Comparison of ENCODE assay signal across 6 cellular contexts in the genomic region with DNA sequence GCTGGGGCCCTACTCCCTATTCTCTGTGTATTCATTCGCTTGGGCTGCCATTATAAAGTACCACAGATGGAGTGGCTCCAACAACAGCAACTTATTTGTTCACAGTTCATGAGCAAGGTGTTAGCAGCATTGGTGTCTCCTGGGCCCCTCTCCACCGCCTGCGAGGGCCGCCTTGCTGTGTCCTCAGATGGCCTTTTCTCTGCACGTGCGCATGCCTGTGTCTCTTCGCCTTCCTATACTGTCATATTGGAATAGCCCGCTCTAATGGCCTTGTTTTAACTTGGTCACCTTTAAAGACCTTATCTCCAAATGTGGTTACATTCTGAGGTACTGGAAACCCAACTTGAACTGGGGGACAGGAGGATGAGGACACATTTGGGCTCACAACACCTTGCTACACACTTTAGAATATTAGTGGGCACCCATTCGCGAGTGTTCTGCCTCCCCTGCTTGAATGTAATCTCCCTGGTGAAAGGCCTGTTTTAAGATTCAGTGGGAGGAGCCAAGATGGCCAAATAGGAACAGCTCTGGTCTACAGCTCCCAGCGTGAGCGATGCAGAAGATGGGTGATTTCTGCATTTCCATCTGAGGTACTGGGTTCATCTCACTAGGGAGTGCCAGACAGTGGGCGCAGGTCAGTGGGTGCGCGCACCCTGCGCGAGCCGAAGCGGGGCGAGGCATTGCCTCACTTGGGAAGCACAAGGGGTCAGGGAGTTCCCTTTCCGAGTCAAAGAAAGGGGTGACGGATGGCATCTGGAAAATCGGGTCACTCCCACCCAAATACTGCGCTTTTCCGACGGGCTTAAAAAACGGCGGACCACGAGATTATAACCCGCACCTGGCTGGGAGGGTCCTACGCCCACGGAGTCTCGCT. TPM values are rescaled to one million over a fixed set of nuclear protein-coding genes. Genes with fewer than 3 reads are reported as not detected.
"Had no signal": no experiment of that assay in that cellular context is flagged by ENCODE, and none has a peak within 500 bp of the region (broad histone marks: within the 10 kb centered on the region; RNA-seq: fewer than 3 reads in every experiment).

No MANE protein-coding gene starts in this region.

RNA-seq across cellular contexts. Expression of gene ENPP6, which starts 9.7 kb away (rescaled TPM):
- total RNA-seq: activated naive CD4-positive, alpha-beta T cell treated with anti-CD3 and anti-CD28 coated beads for 36 hours; cardiac muscle cell; epithelial cell of proximal tubule; esophagus mucosa; foreskin keratinocyte; T-helper 17 cell had no signal
- polyA plus RNA-seq: cardiac muscle cell had no signal
